Comparison of ENCODE assay signal across 29 cellular contexts in the genomic region with DNA sequence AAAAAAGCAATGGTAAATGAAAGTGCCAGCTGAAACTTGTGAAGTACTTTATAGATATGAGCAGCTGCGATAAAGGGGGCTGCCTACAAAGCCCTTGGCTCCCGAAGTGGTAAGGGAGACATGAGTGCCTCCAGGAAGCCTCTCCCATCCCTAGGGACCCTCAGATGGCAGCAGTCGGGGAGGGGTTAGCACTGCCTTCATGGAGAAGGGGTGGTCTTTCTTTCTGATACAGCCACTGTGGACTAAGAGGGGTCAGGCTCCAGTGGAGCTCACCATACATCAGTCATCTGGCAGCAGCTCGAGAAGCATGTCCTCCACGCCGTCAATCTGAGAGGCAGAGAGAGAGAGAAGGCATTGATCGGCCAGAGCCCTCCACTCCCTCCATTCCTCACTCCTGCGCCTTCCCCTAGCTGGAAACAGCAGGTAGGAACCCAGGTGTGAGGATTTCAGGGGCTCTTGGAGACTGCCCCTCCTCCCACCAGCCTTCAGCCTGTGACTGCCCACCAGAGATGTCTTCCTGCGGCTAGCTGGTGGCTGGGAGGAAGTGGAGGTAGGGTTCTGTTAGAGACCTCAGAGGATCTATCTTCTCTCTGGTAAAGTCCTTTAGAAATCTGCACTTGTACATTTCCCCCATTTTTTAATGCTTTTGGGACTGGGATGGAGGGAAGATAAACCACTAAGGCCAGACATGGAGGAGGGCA. TPM values are rescaled to one million over a fixed set of nuclear protein-coding genes. Genes with fewer than 3 reads are reported as not detected.
A peak's percentile ranks its signal among the peaks of the same experiment; 100 is the strongest.
DNase-seq lines count a peak whose midpoint lies in the region; ATAC-seq and TF ChIP-seq lines count a peak whose summit lies in the region.
"Had no signal": no experiment of that assay in that cellular context is flagged by ENCODE, and none has a peak within 500 bp of the region (broad histone marks: within the 10 kb centered on the region; RNA-seq: fewer than 3 reads in every experiment).

No MANE protein-coding gene starts in this region.

- H3K4me1 ChIP-seq in OCI-LY7 (ENCODE audit: insufficient read depth, low read length, poor library complexity, severe bottlenecking) (peaks cover 72% of the 10 kb centered on the region), spleen (peaks cover 0 to 31% (median 0%) of the 10 kb centered on the region in 6 donors), BE2C (no peaks in the 10 kb centered on the region)
- H3K4me1 ChIP-seq: HAP-1, SJCRH30, thyroid gland had no signal

- peak; percentile 38 for ATAC-seq in GM21447 (IDR thresholded peaks at IDR 0.05; ENCODE audit: unreplicated experiment)
- ATAC-seq in HG02840 (IDR thresholded peaks at IDR 0.05; ENCODE audit: low FRiP score, unreplicated experiment), result no peak
- ATAC-seq: CD8-positive, alpha-beta T cell had no signal

- no peaks in the 10 kb centered on the region for H3K36me3 Mint-ChIP-seq in activated CD4-positive, alpha-beta memory T cell treated with anti-CD3 and anti-CD28 coated beads for 36 hours
- H3K36me3 Mint-ChIP-seq: brain; CD8-positive, alpha-beta T cell had no signal

- no peaks in the 10 kb centered on the region for H3K9me3 Mint-ChIP-seq in activated CD4-positive, alpha-beta memory T cell treated with anti-CD3 and anti-CD28 coated beads for 36 hours
- H3K9me3 Mint-ChIP-seq: activated CD4-positive, alpha-beta T cell treated with anti-CD3 and anti-CD28 coated beads, Interleukin-2, amount 10 ng/mL, durations not matched to agents 7 days and 5 days; CD8-positive, alpha-beta T cell; T-helper 1 cell treated with Interleukin-12 subunit alpha and Interleukin-12 subunit beta and Interleukin-4 antibody, amounts not matched to agents 30 μg/mL and 1 μg/mL, for 36 hours had no signal

- H3K4me3 ChIP-seq in GM12875 (ENCODE audit: low read depth, low read length), result peak overlapping the region; percentile 90
- H3K4me3 ChIP-seq in OCI-LY7 (ENCODE audit: low read depth, low read length, poor library complexity, severe bottlenecking), result peak overlapping the region; percentile 99
- H3K4me3 ChIP-seq in spleen, result peak overlapping the region in 5 of 8 donors; percentile 1 to 68 (median 40)
- no peak overlapping the region for H3K4me3 ChIP-seq in BE2C (ENCODE audit: low read depth, low read length)
- H3K4me3 ChIP-seq: HAP-1, SJCRH30, thyroid gland had no signal

- peaks cover 35% of the 10 kb centered on the region for H3K79me2 ChIP-seq in OCI-LY7 (ENCODE audit: insufficient read depth, low read depth, low read length)

- no peaks in the 10 kb centered on the region for H3K4me1 Mint-ChIP-seq in activated CD4-positive, alpha-beta memory T cell treated with anti-CD3 and anti-CD28 coated beads for 36 hours (ENCODE audit: low read depth)
- H3K4me1 Mint-ChIP-seq: activated CD4-positive, alpha-beta T cell treated with anti-CD3 and anti-CD28 coated beads, Interleukin-2, amount 10 ng/mL, durations not matched to agents 7 days and 5 days; brain had no signal

- H3K27me3 ChIP-seq in spleen (replicated peaks in 1 of 7) (peaks cover 0 to 46% (median 16%) of the 10 kb centered on the region in 7 donors), BE2C (peaks cover 17% of the 10 kb centered on the region)
- H3K27me3 ChIP-seq: SJCRH30, thyroid gland had no signal

- intact Hi-C loops in OCI-LY7 (cut with micrococcal nuclease; ENCODE audit: unreplicated experiment) (loop anchor here (1.0 to 10.0 kb wide), 3 partner anchors 15 to 173 kb away; no protein-coding TSS in a partner anchor), spleen (cut with DNase I; ENCODE audit: low total_unique reads) (no loop called here)
- intact Hi-C loops in activated CD4-positive, alpha-beta memory T cell treated with anti-CD3 and anti-CD28 coated beads for 36 hours (cut with micrococcal nuclease), result no loop called here

- no peaks in the 10 kb centered on the region for H4K20me1 ChIP-seq in OCI-LY7 (ENCODE audit: insufficient read depth, low read length)

- H3K36me3 ChIP-seq in OCI-LY7 (ENCODE audit: insufficient read depth, low read length) (peaks cover 63% of the 10 kb centered on the region), spleen (no peaks in the 10 kb centered on the region), BE2C (no peaks in the 10 kb centered on the region)
- H3K36me3 ChIP-seq: HAP-1, SJCRH30, thyroid gland had no signal

- H3K4me2 ChIP-seq in OCI-LY7 (ENCODE audit: low read length), result peak overlapping the region; percentile 96
- H3K4me2 ChIP-seq: KMS-11 had no signal

- DNase-seq in OCI-LY7 (ENCODE audit: low spot score), result peak; percentile 67
- peak; percentile 70 for DNase-seq in spleen
- no peak for DNase-seq in BE2C
- DNase-seq in activated CD4-positive, alpha-beta memory T cell treated with anti-CD3 and anti-CD28 coated beads for 36 hours, result no peak
- DNase-seq: activated CD4-positive, alpha-beta T cell treated with anti-CD3 and anti-CD28 coated beads, Interleukin-2, amount 10 ng/mL, durations not matched to agents 7 days and 5 days; activated CD8-positive, alpha-beta memory T cell treated with anti-CD3 and anti-CD28 coated beads, Interleukin-2, amount 50 U/mL, for 4 hours; activated effector memory CD4-positive, alpha-beta T cell treated with Interleukin-2 at 50 U/mL for 16 hours; CD8-positive, alpha-beta T cell; DMS153; effector memory CD4-positive, alpha-beta T cell; foreskin melanocyte; GDM1; hypothalamus; NCI-H2029; nucleus accumbens; small intestine; stimulated activated naive CD4-positive, alpha-beta T cell treated with Interleukin-2 at 50 U/mL for 16 hours; thyroid gland had no signal

- WGBS in spleen, 5 donors, result 57 to 67% (median 62%) methylated on average over 8 to 9 of the region's 9 CpGs

- TF ChIP-seq POLR2A in spleen (IDR thresholded peaks at IDR 0.05), result no peak

- TF ChIP-seq CTCF in GM12875 (IDR thresholded peaks at IDR 0.05; ENCODE audit: borderline replicate concordance, insufficient read depth, low read depth, low read length), result no peak
- no peak for TF ChIP-seq CTCF in OCI-LY7 (conservative IDR thresholded peaks at IDR 0.05; ENCODE audit: low read length)
- no peak for TF ChIP-seq CTCF in spleen (IDR thresholded peaks at IDR 0.05 in 8 of 11, conservative IDR thresholded peaks at IDR 0.05 in 3 of 11)
- no peak for TF ChIP-seq CTCF in BE2C (IDR thresholded peaks at IDR 0.05; ENCODE audit: low read depth, low read length)

- no peak overlapping the region for H3K27ac Mint-ChIP-seq in activated CD4-positive, alpha-beta memory T cell treated with anti-CD3 and anti-CD28 coated beads for 36 hours
- H3K27ac Mint-ChIP-seq: brain; CD8-positive, alpha-beta T cell; T-helper 1 cell treated with Interleukin-12 subunit alpha and Interleukin-12 subunit beta and Interleukin-4 antibody, amounts not matched to agents 30 μg/mL and 1 μg/mL, for 36 hours had no signal

- no peak overlapping the region for H3K4me3 Mint-ChIP-seq in activated CD4-positive, alpha-beta memory T cell treated with anti-CD3 and anti-CD28 coated beads for 36 hours
- H3K4me3 Mint-ChIP-seq: activated CD4-positive, alpha-beta T cell treated with anti-CD3 and anti-CD28 coated beads, Interleukin-2, amount 10 ng/mL, durations not matched to agents 7 days and 5 days; brain; CD8-positive, alpha-beta T cell; T-helper 1 cell treated with Interleukin-12 subunit alpha and Interleukin-12 subunit beta and Interleukin-4 antibody, amounts not matched to agents 30 μg/mL and 1 μg/mL, for 36 hours had no signal

- H3K9me3 ChIP-seq in OCI-LY7 (ENCODE audit: low read length) (no peaks in the 10 kb centered on the region), spleen (no peaks in the 10 kb centered on the region), BE2C (no peaks in the 10 kb centered on the region)
- H3K9me3 ChIP-seq: HAP-1, SJCRH30, thyroid gland had no signal

- CTCF ChIA-PET in OCI-LY7 (lab: Charles Lee; ENCODE audit: unreplicated experiment), result interaction anchor here (0.9 kb wide), 2 partner anchors 26 to 46 kb away, joined by 3 to 4 read pairs; no protein-coding TSS in a partner anchor
- CTCF ChIA-PET in activated CD4-positive, alpha-beta memory T cell treated with anti-CD3 and anti-CD28 coated beads for 36 hours (lab: Charles Lee), result no interaction called here

- H2AFZ ChIP-seq in OCI-LY7 (ENCODE audit: low read length), result no peak overlapping the region

- POLR2A ChIA-PET in OCI-LY7 (lab: Charles Lee), result interaction anchor here (0.5 to 5.5 kb wide), 14 partner anchors 9 to 260 kb away, joined by 3 to 72 read pairs (median 6); no protein-coding TSS in a partner anchor
- POLR2A ChIA-PET in activated CD4-positive, alpha-beta memory T cell treated with anti-CD3 and anti-CD28 coated beads for 36 hours (lab: Charles Lee), result no interaction called here

- peak overlapping the region; percentile 86 for H3K27ac ChIP-seq in OCI-LY7 (ENCODE audit: low read depth, low read length, poor library complexity, severe bottlenecking)
- H3K27ac ChIP-seq in spleen, result peak overlapping the region in 5 of 8 donors; percentile 22 to 90 (median 77)
- H3K27ac ChIP-seq: KMS-11, SJCRH30, thyroid gland had no signal

- no TSS peak for BruUV-seq in OCI-LY7 (replicated peaks; lab: Mats Ljungman, UMichigan)

- H3K27me3 Mint-ChIP-seq in activated CD4-positive, alpha-beta memory T cell treated with anti-CD3 and anti-CD28 coated beads for 36 hours, result peaks cover 23% of the 10 kb centered on the region

- H3K9me2 ChIP-seq in OCI-LY7 (ENCODE audit: insufficient read depth, low read length), result no peaks in the 10 kb centered on the region

RNA-seq across cellular contexts. Expression of a gene that starts 2.3 kb away (rescaled TPM):
- total RNA-seq in OCI-LY7 (2014; rRNA removed; shearing (Covaris generic)), result 1,441 and 1,586 TPM in 2 replicates
- total RNA-seq in OCI-LY7 (2022), result 574 and 673 TPM in 2 replicates
- total RNA-seq in spleen, result 100 to 1,000 TPM in 1 of 7 donors, 10 to 100 TPM in 6; 28.0 to 117 (median 61.8) TPM
- 100 to 1,000 TPM in 1 of 3 donors, 10 to 100 TPM in 2; 12.8 to 520 (median 75.1) TPM for polyA plus RNA-seq in spleen
- polyA plus RNA-seq in BE2C (2012; ENCODE audit: insufficient read depth, insufficient read length, low read depth), result 0.56 TPM
- not detected for total RNA-seq in activated CD4-positive, alpha-beta memory T cell treated with anti-CD3 and anti-CD28 coated beads for 36 hours
- total RNA-seq: activated CD4-positive, alpha-beta T cell treated with anti-CD3 and anti-CD28 coated beads, Interleukin-2, amount 10 ng/mL, durations not matched to agents 7 days and 5 days; lower leg skin; SJCRH30; thyroid gland had no signal
- polyA plus RNA-seq: esophagus had no signal

RNA-seq across cellular contexts. Expression of a gene that starts 25.4 kb away (rescaled TPM):
- total RNA-seq in OCI-LY7 (2014; rRNA removed; shearing (Covaris generic)), result 75.2 and 83.2 TPM in 2 replicates
- 5.6 and 5.7 TPM in 2 replicates for total RNA-seq in OCI-LY7 (2022)
- 1 to 10 TPM in 3 of 7 donors, under 1 TPM in 3, not detected in 1; 0.55 to 2.0 (median 1.1) TPM for total RNA-seq in spleen
- polyA plus RNA-seq in spleen, result 1 to 10 TPM in 1 of 3 donors, under 1 TPM in 2; 0.22 to 3.8 (median 0.93) TPM
- polyA plus RNA-seq in BE2C (2012; ENCODE audit: insufficient read depth, insufficient read length, low read depth), result not detected
- not detected for total RNA-seq in activated CD4-positive, alpha-beta memory T cell treated with anti-CD3 and anti-CD28 coated beads for 36 hours
- total RNA-seq: activated CD4-positive, alpha-beta T cell treated with anti-CD3 and anti-CD28 coated beads, Interleukin-2, amount 10 ng/mL, durations not matched to agents 7 days and 5 days; CD8-positive, alpha-beta T cell; lower leg skin; SJCRH30; thyroid gland had no signal
- polyA plus RNA-seq: adipose tissue, esophagus, small intestine had no signal

Comparison
In these comparisons a context has a peak if more than half of its experiments do, and no peak if none do; other contexts are left out.
1. DNase-seq: peak in OCI-LY7 (single experiment) and spleen (single experiment); none in BE2C (single experiment) and activated CD4-positive, alpha-beta memory T cell treated with anti-CD3 and anti-CD28 coated beads for 36 hours (single experiment).
2. RNA of a gene that starts 2.3 kb away (total RNA-seq): 574 to 1,586 TPM in OCI-LY7 and 28.0 to 117 TPM in spleen; not detected in activated CD4-positive, alpha-beta memory T cell treated with anti-CD3 and anti-CD28 coated beads for 36 hours; every median in the first group is over 10 times any median in the second.